9 cellular contexts compared by ENCODE assay signal in the genomic region with DNA sequence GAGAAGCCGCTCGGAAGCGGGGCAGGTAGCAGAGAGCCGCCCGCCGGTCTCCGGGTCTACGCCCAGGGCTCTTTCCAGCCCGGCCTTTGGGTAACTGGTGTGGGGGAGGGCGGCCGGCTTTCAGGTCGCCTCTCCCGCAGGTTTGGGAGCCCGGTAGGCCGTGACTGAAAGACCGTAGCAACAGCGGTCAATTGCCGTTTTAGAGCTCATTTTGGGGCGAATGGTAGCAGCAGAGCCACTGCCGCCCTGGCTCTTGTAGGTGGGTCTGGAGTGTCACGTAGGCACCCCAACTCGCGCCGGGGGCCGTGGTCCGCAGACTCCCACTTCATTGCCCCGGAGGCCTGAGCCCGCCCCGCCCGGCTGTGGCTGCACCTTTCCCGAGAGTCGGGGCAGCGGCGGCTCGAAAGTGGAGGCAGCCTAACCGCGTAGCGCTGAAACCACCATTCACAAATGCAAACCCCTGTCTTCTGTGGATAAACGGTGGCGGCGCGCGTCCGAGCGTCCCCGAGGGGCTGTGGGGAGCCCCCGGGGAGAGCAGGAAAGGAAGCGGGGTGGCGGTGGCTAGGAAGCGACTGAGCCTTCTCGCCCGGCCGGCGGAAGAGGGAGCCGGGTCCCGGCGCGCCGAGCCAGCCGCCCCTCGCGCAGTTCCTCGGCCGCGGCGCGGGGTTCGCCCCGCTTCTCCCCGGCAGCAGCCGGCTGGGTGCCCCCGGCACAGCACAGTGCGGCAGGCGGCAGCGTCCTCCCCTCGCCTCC.
A peak's percentile ranks its signal among the peaks of the same experiment; 100 is the strongest.
DNase-seq lines count a peak whose midpoint lies in the region; ATAC-seq and TF ChIP-seq lines count a peak whose summit lies in the region.
"Had no signal": no experiment of that assay in that cellular context is flagged by ENCODE, and none has a peak within 500 bp of the region (broad histone marks: within the 10 kb centered on the region; RNA-seq: fewer than 3 reads in every experiment).

No MANE protein-coding gene starts in this region.

- ATAC-seq in HG02943 (IDR thresholded peaks at IDR 0.05; ENCODE audit: low read depth, unreplicated experiment) (peak; percentile 53), SK-N-SH treated with all-trans-retinoic acid at 6 μM for 48 hours (peak; percentile 71), foreskin keratinocyte (peak; percentile 58)

- TF ChIP-seq CTCF in foreskin keratinocyte (conservative IDR thresholded peaks at IDR 0.05), result no peak
- no peak for TF ChIP-seq CTCF in osteoblast (IDR thresholded peaks at IDR 0.05; ENCODE audit: extremely low read depth, low read depth, low read length)

- H3K27me3 ChIP-seq in foreskin keratinocyte (peaks cover 70% of the 10 kb centered on the region), osteoblast (ENCODE audit: insufficient read depth, low read length) (peaks cover 23% of the 10 kb centered on the region)

- DNase-seq in NCI-H146 (lab: John Stamatoyannopoulos, UW) (peak; percentile 53), NCI-H146 treated with DMSO at 0.1 percent for 48 hours (lab: John Stamatoyannopoulos, UW; ENCODE audit: unreplicated experiment) (no peak), foreskin keratinocyte (peak in 1 of 2 donors; percentile 11), osteoblast (ENCODE audit: insufficient read length, low spot score, missing footprints) (peak; percentile 66), HUDEP-2 (lab: John Stamatoyannopoulos, UW; ENCODE audit: unreplicated experiment in 76 of 76) (no peak), OCI-M2 (lab: John Stamatoyannopoulos, UW; ENCODE audit: unreplicated experiment) (no peak)

- H3K79me2 ChIP-seq in osteoblast (ENCODE audit: insufficient read depth, low read length), result no peaks in the 10 kb centered on the region

- H3K4me1 ChIP-seq in foreskin keratinocyte (no peaks in the 10 kb centered on the region), osteoblast (ENCODE audit: insufficient read depth, low read length) (peaks cover 3% of the 10 kb centered on the region)

- H4K20me1 ChIP-seq in osteoblast (ENCODE audit: insufficient read depth, low read length), result no peaks in the 10 kb centered on the region

- H2AFZ ChIP-seq in osteoblast (ENCODE audit: low read length), result peak overlapping the region; percentile 56

- no peak overlapping the region for H3K27ac ChIP-seq in foreskin keratinocyte
- no peak overlapping the region for H3K27ac ChIP-seq in osteoblast (ENCODE audit: low read depth, low read length)
- H3K27ac ChIP-seq: C4-2B had no signal

- peak overlapping the region; percentile 57 for H3K4me3 ChIP-seq in osteoblast (ENCODE audit: insufficient read depth, low read length)

- no peaks in the 10 kb centered on the region for H3K9me3 ChIP-seq in osteoblast (ENCODE audit: low read depth, low read length)

- H3K4me2 ChIP-seq in osteoblast (ENCODE audit: insufficient read depth, low read length), result peak overlapping the region; percentile 64

- no peaks in the 10 kb centered on the region for H3K36me3 ChIP-seq in osteoblast (ENCODE audit: insufficient read depth, low read length)

TF ChIP-seq in SK-N-SH treated with all-trans-retinoic acid at 6 μM for 48 hours, 23 proteins besides CTCF, POLR2A, EP300 and RAD21:
- TF ChIP-seq CSDC2 (CRISPR knock-in tag; IDR thresholded peaks at IDR 0.05), result no peak
- no peak for TF ChIP-seq OSR1 (CRISPR knock-in tag; IDR thresholded peaks at IDR 0.05)
- TF ChIP-seq RARB (CRISPR knock-in tag; IDR thresholded peaks at IDR 0.05), result no peak
- TF ChIP-seq GLIS3 (CRISPR knock-in tag; IDR thresholded peaks at IDR 0.05), result no peak
- TF ChIP-seq ESRRG (CRISPR knock-in tag; IDR thresholded peaks at IDR 0.05), result no peak
- no peak for TF ChIP-seq ISL1 (CRISPR knock-in tag; IDR thresholded peaks at IDR 0.05)
- no peak for TF ChIP-seq TOX (CRISPR knock-in tag; IDR thresholded peaks at IDR 0.05; ENCODE audit: borderline replicate concordance)
- no peak for TF ChIP-seq ZFP3 (CRISPR knock-in tag; IDR thresholded peaks at IDR 0.05)
- no peak for TF ChIP-seq CREB5 (CRISPR knock-in tag; IDR thresholded peaks at IDR 0.05; ENCODE audit: low read depth)
- no peak for TF ChIP-seq ZNF565 (CRISPR knock-in tag; conservative IDR thresholded peaks at IDR 0.05; ENCODE audit: low read depth)
- no peak for TF ChIP-seq PPARA (CRISPR knock-in tag; IDR thresholded peaks at IDR 0.05; ENCODE audit: borderline replicate concordance)
- TF ChIP-seq PATZ1 (CRISPR knock-in tag; IDR thresholded peaks at IDR 0.05; ENCODE audit: borderline replicate concordance), result no peak
- no peak for TF ChIP-seq TCF4 (CRISPR knock-in tag; IDR thresholded peaks at IDR 0.05; ENCODE audit: borderline replicate concordance)
- TF ChIP-seq ARNTL (CRISPR knock-in tag; IDR thresholded peaks at IDR 0.05; ENCODE audit: borderline replicate concordance, low read depth), result no peak
- TF ChIP-seq, protein P1, sequence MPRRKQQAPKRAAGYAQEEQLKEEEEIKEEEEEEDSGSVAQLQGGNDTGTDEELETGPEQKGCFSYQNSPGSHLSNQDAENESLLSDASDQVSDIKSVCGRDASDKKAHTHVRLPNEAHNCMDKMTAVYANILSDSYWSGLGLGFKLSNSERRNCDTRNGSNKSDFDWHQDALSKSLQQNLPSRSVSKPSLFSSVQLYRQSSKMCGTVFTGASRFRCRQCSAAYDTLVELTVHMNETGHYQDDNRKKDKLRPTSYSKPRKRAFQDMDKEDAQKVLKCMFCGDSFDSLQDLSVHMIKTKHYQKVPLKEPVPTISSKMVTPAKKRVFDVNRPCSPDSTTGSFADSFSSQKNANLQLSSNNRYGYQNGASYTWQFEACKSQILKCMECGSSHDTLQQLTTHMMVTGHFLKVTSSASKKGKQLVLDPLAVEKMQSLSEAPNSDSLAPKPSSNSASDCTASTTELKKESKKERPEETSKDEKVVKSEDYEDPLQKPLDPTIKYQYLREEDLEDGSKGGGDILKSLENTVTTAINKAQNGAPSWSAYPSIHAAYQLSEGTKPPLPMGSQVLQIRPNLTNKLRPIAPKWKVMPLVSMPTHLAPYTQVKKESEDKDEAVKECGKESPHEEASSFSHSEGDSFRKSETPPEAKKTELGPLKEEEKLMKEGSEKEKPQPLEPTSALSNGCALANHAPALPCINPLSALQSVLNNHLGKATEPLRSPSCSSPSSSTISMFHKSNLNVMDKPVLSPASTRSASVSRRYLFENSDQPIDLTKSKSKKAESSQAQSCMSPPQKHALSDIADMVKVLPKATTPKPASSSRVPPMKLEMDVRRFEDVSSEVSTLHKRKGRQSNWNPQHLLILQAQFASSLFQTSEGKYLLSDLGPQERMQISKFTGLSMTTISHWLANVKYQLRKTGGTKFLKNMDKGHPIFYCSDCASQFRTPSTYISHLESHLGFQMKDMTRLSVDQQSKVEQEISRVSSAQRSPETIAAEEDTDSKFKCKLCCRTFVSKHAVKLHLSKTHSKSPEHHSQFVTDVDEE (CRISPR knock-in tag; IDR thresholded peaks at IDR 0.05), result no peak
- no peak for TF ChIP-seq ZC3H10 (CRISPR knock-in tag; IDR thresholded peaks at IDR 0.05)
- no peak for TF ChIP-seq ZNF8 (CRISPR knock-in tag; IDR thresholded peaks at IDR 0.05)

Comparison
In these comparisons a context has a peak if more than half of its experiments do, and no peak if none do; other contexts are left out.
1. DNase-seq: peak in NCI-H146 (single experiment) and osteoblast (single experiment); none in NCI-H146 treated with DMSO at 0.1 percent for 48 hours (single experiment), HUDEP-2 (0 of 76) and OCI-M2 (single experiment).
2. Peak in every context shown above with its lines, with median percentiles within 50 percentile points of each other: ATAC-seq.